Comparison of ENCODE assay signal across 1 cellular context in the genomic region with DNA sequence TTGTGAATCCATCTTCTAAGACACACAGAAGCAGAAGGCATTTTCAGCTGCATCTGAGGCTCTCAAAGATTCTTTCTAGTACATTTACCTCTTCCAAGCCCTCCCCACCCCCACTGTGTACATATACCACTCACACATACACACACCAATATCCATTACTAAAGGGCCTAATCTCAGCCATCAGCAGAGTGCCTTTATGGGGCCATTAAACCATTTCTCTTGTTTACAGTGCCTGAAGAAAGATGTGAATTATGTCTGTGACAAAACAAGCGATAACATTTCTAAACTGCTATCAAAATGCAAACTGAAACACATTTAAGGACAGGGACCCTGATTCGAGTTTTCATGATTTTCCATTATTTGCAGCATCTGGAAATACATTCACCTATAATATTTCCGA.
TF ChIP-seq lines count a peak whose summit lies in the region.

No MANE protein-coding gene starts in this region.

TF ChIP-seq in SK-N-SH treated with all-trans-retinoic acid at 6 μM for 48 hours, 23 proteins besides CTCF, POLR2A, EP300 and RAD21 (continued from another document):
- TF ChIP-seq ESRRG (CRISPR knock-in tag; IDR thresholded peaks at IDR 0.05) (peak; percentile 82; the same call in 1 of the 2 replicates), SNAI2 (CRISPR knock-in tag; IDR thresholded peaks at IDR 0.05) (no peak), CSDC2 (CRISPR knock-in tag; IDR thresholded peaks at IDR 0.05) (no peak), ISL1 (CRISPR knock-in tag; IDR thresholded peaks at IDR 0.05) (peak; percentile 81)
- TF ChIP-seq, protein P1, sequence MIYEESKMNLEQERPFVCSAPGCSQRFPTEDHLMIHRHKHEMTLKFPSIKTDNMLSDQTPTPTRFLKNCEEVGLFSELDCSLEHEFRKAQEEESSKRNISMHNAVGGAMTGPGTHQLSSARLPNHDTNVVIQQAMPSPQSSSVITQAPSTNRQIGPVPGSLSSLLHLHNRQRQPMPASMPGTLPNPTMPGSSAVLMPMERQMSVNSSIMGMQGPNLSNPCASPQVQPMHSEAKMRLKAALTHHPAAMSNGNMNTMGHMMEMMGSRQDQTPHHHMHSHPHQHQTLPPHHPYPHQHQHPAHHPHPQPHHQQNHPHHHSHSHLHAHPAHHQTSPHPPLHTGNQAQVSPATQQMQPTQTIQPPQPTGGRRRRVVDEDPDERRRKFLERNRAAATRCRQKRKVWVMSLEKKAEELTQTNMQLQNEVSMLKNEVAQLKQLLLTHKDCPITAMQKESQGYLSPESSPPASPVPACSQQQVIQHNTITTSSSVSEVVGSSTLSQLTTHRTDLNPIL (CRISPR knock-in tag; IDR thresholded peaks at IDR 0.05; ENCODE audit: low read depth), result peak; percentile 14; the same call in 1 of the 2 replicates
- TF ChIP-seq, protein P2, sequence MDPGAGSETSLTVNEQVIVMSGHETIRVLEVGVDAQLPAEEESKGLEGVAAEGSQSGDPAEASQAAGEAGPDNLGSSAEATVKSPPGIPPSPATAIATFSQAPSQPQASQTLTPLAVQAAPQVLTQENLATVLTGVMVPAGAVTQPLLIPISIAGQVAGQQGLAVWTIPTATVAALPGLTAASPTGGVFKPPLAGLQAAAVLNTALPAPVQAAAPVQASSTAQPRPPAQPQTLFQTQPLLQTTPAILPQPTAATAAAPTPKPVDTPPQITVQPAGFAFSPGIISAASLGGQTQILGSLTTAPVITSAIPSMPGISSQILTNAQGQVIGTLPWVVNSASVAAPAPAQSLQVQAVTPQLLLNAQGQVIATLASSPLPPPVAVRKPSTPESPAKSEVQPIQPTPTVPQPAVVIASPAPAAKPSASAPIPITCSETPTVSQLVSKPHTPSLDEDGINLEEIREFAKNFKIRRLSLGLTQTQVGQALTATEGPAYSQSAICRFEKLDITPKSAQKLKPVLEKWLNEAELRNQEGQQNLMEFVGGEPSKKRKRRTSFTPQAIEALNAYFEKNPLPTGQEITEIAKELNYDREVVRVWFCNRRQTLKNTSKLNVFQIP (CRISPR knock-in tag; IDR thresholded peaks at IDR 0.05; ENCODE audit: borderline replicate concordance, low read depth), result no peak
- TF ChIP-seq, protein P3, sequence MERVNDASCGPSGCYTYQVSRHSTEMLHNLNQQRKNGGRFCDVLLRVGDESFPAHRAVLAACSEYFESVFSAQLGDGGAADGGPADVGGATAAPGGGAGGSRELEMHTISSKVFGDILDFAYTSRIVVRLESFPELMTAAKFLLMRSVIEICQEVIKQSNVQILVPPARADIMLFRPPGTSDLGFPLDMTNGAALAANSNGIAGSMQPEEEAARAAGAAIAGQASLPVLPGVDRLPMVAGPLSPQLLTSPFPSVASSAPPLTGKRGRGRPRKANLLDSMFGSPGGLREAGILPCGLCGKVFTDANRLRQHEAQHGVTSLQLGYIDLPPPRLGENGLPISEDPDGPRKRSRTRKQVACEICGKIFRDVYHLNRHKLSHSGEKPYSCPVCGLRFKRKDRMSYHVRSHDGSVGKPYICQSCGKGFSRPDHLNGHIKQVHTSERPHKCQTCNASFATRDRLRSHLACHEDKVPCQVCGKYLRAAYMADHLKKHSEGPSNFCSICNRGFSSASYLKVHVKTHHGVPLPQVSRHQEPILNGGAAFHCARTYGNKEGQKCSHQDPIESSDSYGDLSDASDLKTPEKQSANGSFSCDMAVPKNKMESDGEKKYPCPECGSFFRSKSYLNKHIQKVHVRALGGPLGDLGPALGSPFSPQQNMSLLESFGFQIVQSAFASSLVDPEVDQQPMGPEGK (CRISPR knock-in tag; IDR thresholded peaks at IDR 0.05; ENCODE audit: borderline replicate concordance), result no peak
